In the genomic region with DNA sequence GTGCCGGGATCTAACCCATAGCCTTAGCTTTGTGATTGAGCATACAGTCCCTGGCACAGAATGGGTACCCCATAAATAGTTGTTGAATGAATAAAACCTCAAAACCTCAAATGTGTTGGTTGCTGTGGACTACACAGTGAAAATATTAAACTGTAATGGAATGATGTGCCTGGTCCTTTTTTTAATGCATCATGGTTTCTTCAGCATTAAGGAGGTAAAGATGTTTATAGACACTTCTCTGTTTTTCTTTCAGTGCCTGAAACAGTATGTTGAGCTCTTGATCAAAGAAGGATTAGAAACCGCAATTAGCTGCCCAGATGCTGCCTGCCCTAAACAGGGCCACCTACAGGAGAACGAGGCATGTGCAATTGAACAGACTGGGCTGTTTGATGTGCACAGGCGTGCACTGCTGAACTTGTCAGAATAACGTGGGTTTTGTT, we compare ENCODE assay signal across 8 cellular contexts.
DNase-seq lines count a peak whose midpoint lies in the region; ATAC-seq and TF ChIP-seq lines count a peak whose summit lies in the region.

No MANE protein-coding gene starts in this region.

- intact Hi-C loops in posterior vena cava (cut with DNase I), result no loop called here

- no peak for DNase-seq in AG04449 (ENCODE audit: low read depth, low spot score)
- DNase-seq in GM13977 (ENCODE audit: low spot score), result no peak
- DNase-seq in Jurkat, Clone E6-1 (ENCODE audit: low read depth, low spot score), result peak; percentile 37
- DNase-seq in WTC11 (ENCODE audit: low spot score), result peak; percentile 32
- DNase-seq in substantia nigra (lab: John Stamatoyannopoulos, UW), result peak in 21 of 49 donors; percentile 22 to 67 (median 43)
- no peak for DNase-seq in posterior vena cava (ENCODE audit: low spot score)
- no peak for DNase-seq in HuH-7.5 (ENCODE audit: low spot score)

- ATAC-seq in WTC11 (peak; percentile 75), gastroesophageal sphincter (no peak)

- no peaks in the 10 kb centered on the region for H3K9me3 ChIP-seq in gastroesophageal sphincter

- H3K27ac Mint-ChIP-seq in WTC11, result no peak overlapping the region

- CTCF ChIA-PET in AG04449 (lab: Yijun Ruan, JAX) (interaction anchor here (0.7 to 1.2 kb wide), 2 partner anchors 16 to 20 kb away, joined by 3 to 5 read pairs; no protein-coding TSS in a partner anchor), WTC11 (lab: Charles Lee) (interaction anchor here (0.6 to 2.5 kb wide), 16 partner anchors 9 to 117 kb away, joined by 3 to 15 read pairs (median 5); partner anchors contain the start of gene RNF144A)

- no peak overlapping the region for H3K4me3 Mint-ChIP-seq in WTC11

- POLR2A ChIA-PET in AG04449 (lab: Yijun Ruan, JAX) (no interaction called here), WTC11 (lab: Charles Lee) (interaction anchor here (0.9 kb wide), 1 partner anchor 9 kb away, joined by 4 read pairs; no protein-coding TSS in a partner anchor)

- H3K27me3 ChIP-seq in gastroesophageal sphincter, result no peaks in the 10 kb centered on the region

- no peak for TF ChIP-seq POLR2A in gastroesophageal sphincter (IDR thresholded peaks at IDR 0.05)

- H3K4me1 ChIP-seq in gastroesophageal sphincter, result peaks cover 0 to 96% (median 6%) of the 10 kb centered on the region in 3 donors

- no peaks in the 10 kb centered on the region for H3K36me3 ChIP-seq in gastroesophageal sphincter

- H3K4me3 ChIP-seq in AG04449 (ENCODE audit: low read depth, low read length), result no peak overlapping the region
- H3K4me3 ChIP-seq in Jurkat, Clone E6-1 (ENCODE audit: low read length), result no peak overlapping the region
- H3K4me3 ChIP-seq in gastroesophageal sphincter, result no peak overlapping the region

- H3K27ac ChIP-seq in gastroesophageal sphincter, result no peak overlapping the region
- H3K27ac ChIP-seq in substantia nigra (ENCODE audit: low read depth, low read length, poor library complexity, severe bottlenecking), result peak overlapping the region; percentile 61

- no peaks in the 10 kb centered on the region for H3K27me3 Mint-ChIP-seq in WTC11 (ENCODE audit: low read depth)

- TF ChIP-seq CTCF in AG04449 (IDR thresholded peaks at IDR 0.05; ENCODE audit: insufficient read depth, low read length, missing control alignments) (peak; percentile 55), GM13977 (IDR thresholded peaks at IDR 0.05; ENCODE audit: extremely low read depth, insufficient read depth, missing control alignments) (peak; percentile 56), WTC11 (IDR thresholded peaks at IDR 0.05) (0 out of 2 replicates have a peak, but pooled peaks have one; percentile 21), gastroesophageal sphincter (IDR thresholded peaks at IDR 0.05) (peak in 3 of 4 experiments; percentile 9 to 35 (median 27))

- WGBS in gastroesophageal sphincter (ENCODE audit: low coverage in 1 of 2), 2 donors, result 45 to 52% methylated on average over 2 to 5 of the region's 5 CpGs

- H3K9me3 Mint-ChIP-seq in WTC11, result no peaks in the 10 kb centered on the region

- no peak for TF ChIP-seq EP300 in gastroesophageal sphincter (IDR thresholded peaks at IDR 0.05)

- H3K36me3 Mint-ChIP-seq in WTC11, result no peaks in the 10 kb centered on the region

- peaks cover 11% of the 10 kb centered on the region for H3K4me1 Mint-ChIP-seq in WTC11

- in situ Hi-C loops in GM13977 (cut with MboI; ENCODE audit: low pct_unique_long_range_greater_than_20kb, low sequenced_read_pairs, unreplicated experiment), result no loop called here

TF ChIP-seq in WTC11, 78 proteins besides CTCF, POLR2A, EP300 and RAD21:
- TF ChIP-seq, protein P1, sequence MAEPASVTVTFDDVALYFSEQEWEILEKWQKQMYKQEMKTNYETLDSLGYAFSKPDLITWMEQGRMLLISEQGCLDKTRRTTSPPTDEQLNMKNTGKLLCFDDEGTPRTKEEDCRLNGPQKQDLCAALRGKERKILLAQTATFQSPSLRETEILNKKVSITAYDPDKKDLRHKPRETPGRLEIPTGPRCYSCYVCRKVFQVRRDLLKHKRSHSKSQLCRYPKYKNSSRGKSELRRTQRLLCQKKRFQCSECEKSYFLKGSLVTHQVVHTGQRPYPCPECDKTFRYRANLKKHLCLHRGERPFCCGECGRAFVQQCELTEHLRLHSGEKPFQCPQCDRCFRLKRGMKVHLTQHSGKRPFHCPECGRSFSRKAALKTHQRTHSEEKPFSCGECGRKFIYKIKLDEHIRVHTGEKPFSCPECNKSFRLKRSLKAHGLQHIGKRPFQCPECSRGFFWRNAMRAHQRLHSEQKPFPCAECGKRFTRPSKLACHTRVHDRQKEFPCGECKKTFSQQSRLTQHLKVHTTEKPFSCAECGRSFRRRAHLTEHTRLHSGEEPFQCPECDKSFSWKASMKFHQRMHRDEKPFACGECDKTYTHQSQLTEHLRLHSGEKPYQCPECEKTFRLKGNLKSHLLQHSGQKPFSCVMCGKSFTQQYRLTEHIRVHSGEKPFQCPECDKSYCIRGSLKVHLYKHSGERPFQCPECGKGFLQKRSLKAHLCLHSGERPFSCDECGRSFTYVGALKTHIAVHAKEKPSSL (CRISPR knock-in tag; conservative IDR thresholded peaks at IDR 0.05), result no peak
- no peak for TF ChIP-seq FOXJ3 (CRISPR knock-in tag; IDR thresholded peaks at IDR 0.05; ENCODE audit: borderline replicate concordance)
- TF ChIP-seq NR2C2 (CRISPR knock-in tag; IDR thresholded peaks at IDR 0.05), result no peak
- TF ChIP-seq TEAD1 (CRISPR knock-in tag; IDR thresholded peaks at IDR 0.05), result no peak

Comparison
In these comparisons a context has a peak if more than half of its experiments do, and no peak if none do; other contexts are left out.
1. DNase-seq: peak in Jurkat, Clone E6-1 (single experiment) and WTC11 (single experiment); none in AG04449 (single experiment), GM13977 (single experiment), posterior vena cava (single experiment) and HuH-7.5 (single experiment).
2. Peak in every context shown above with its lines, with median percentiles within 50 percentile points of each other: CTCF ChIP-seq.